ENCODE assay signal across 8 cellular contexts in the genomic region with DNA sequence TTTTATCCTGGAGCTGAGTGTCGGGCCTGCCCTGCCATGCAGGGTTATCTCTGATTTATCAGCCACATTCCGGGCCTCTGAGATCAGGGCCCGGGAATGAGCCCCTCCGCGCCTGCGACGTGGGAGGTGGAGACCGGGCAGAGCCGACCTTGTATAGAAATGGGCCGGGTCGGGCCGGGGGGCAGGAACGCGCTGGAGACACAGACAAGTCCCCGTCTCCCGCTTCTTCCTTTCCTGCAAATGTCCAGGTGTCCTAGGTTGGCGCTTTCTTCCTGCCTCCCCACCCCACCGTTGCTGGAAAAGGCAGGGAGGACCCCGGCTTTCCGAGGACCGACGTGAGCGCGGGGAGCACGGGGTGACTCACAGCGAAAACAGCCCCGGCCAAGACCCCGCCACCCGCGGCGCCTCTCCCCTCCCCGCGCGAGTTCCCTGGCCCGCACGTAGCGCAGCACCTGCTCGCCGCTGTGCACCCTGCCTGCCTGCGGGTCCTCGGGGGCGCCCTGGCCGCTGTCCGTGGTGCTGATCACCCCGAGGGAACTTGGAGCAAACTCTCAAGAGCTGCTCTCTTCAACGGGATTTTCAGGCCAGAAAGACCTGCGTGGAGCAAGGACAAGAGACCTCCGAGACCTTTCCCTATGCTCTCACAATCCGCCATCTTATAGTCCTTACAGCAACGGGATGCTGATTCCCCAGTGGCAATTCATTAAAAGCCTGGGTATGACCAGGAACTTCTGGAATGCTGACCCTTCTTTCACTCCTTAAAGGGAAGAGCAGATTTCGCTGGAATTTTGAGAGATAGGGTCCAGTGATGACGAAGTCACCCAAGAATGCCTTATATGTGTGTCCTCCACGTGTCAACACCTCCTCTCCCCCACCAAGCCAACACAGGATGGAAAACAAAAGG. TPM values are rescaled to one million over a fixed set of nuclear protein-coding genes. Genes with fewer than 3 reads are reported as not detected.
DNase-seq lines count a peak whose midpoint lies in the region; ATAC-seq and TF ChIP-seq lines count a peak whose summit lies in the region.

No MANE protein-coding gene starts in this region.

- H3K36me3 ChIP-seq in left ventricle myocardium inferior: no peaks in the 10 kb centered on the region

- H3K27me3 ChIP-seq in left ventricle myocardium inferior (ENCODE audit: low read depth): peaks cover 88% of the 10 kb centered on the region

- DNase-seq in GM19240 (ENCODE audit: insufficient read length, low spot score): peak; percentile 75
- peak; percentile 47 for DNase-seq in RPMI7951 (ENCODE audit: low read depth)
- peak; percentile 35 for DNase-seq in activated effector memory CD4-positive, alpha-beta T cell treated with Interleukin-2 at 50 U/mL for 16 hours
- DNase-seq in left ventricle myocardium inferior: peak; percentile 59
- DNase-seq in stimulated activated CD4-positive, alpha-beta T cell treated with anti-CD3 and anti-CD28 coated beads, Interleukin-12 subunit alpha, Interleukin-12 subunit beta, amount 100 ng/mL, for 24 hours (ENCODE audit: low read depth in 2 of 2): peak; percentile 14 to 45
- DNase-seq in NK-92 (lab: John Stamatoyannopoulos, UW; ENCODE audit: unreplicated experiment): no peak

- no peak overlapping the region for H3K27ac ChIP-seq in left ventricle myocardium inferior (replicated peaks)

- H3K4me3 ChIP-seq in left ventricle myocardium inferior: peak overlapping the region; percentile 3

- H3K4me1 ChIP-seq in left ventricle myocardium inferior: peaks cover 6% of the 10 kb centered on the region

- TF ChIP-seq CTCF in left ventricle myocardium inferior (IDR thresholded peaks at IDR 0.05; ENCODE audit: borderline replicate concordance): peak; percentile 47

- no peaks in the 10 kb centered on the region for H3K9me3 ChIP-seq in left ventricle myocardium inferior (replicated peaks)

- no peak for ATAC-seq in HG02884 (IDR thresholded peaks at IDR 0.05; ENCODE audit: unreplicated experiment)
- ATAC-seq in GM19324 (IDR thresholded peaks at IDR 0.05; ENCODE audit: low FRiP score, unreplicated experiment): no peak

- intact Hi-C loops in left ventricle myocardium inferior (cut with micrococcal nuclease): no loop called here

RNA-seq across cellular contexts. Expression of a gene that starts 0.5 kb away (rescaled TPM):
- not detected in 2 replicates for total RNA-seq in RPMI7951 (2014; rRNA removed; shearing (Covaris generic))
- total RNA-seq in left ventricle myocardium inferior: 119 TPM

RNA-seq across cellular contexts. Expression of a gene that starts 11.6 kb away (rescaled TPM):
- not detected in 2 replicates for total RNA-seq in RPMI7951 (2014; rRNA removed; shearing (Covaris generic))
- 1,100 TPM for total RNA-seq in left ventricle myocardium inferior

RNA-seq across cellular contexts. Expression of a gene that starts 53.2 kb away (rescaled TPM):
- 5.5 and 6.2 TPM in 2 replicates for total RNA-seq in RPMI7951 (2014; rRNA removed; shearing (Covaris generic))
- 16.1 TPM for total RNA-seq in left ventricle myocardium inferior

RNA-seq across cellular contexts. Expression of a gene that starts 53.5 kb away (rescaled TPM):
- 3.2 and 3.4 TPM in 2 replicates for total RNA-seq in RPMI7951 (2014; rRNA removed; shearing (Covaris generic))
- 40.1 TPM for total RNA-seq in left ventricle myocardium inferior

Comparison
In these comparisons a context has a peak if more than half of its experiments do, and no peak if none do; other contexts are left out.
1. RNA of a gene that starts 0.5 kb away (total RNA-seq): 119 TPM in left ventricle myocardium inferior (single experiment); not detected in RPMI7951; every median in the first group is over 100 times any median in the second.
2. RNA of a gene that starts 11.6 kb away (total RNA-seq): 1,100 TPM in left ventricle myocardium inferior (single experiment); not detected in RPMI7951; every median in the first group is over 1,000 times any median in the second.